8 cellular contexts compared by ENCODE assay signal in the genomic region with DNA sequence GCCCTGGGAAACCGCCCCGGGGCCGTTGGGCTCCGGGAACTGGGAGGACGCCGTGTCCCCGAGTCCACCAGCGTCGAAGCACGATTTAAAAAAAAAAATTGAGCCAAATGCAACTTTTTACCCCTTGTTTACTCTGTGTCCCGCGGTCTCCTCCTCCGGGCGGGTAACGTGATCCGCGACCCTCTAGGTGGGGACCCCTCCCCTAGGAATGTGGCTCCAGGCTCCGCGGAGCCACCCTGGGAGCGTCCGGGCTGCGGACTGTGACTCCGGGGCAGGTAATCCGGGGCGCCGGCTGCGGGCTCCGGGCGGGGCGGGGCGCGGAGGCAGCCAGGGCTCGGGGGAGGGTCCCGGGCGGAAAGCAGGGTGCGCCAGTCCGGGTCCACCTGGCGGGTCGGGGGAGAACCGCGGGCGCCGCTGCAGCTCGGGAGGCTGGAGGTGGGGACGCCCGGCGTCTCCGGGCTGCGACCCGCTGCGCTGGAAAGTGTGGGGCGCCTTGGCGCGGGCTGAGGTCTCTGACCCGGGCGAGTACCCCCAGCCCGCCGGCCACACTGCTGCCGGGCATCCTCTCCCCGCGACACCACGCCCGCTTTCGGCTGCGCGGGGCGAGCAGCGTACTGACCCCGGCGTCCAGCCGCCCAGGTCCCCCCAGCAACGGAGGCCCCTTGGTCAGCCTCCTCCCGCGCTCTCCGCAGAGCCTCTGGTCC. TPM values are rescaled to one million over a fixed set of nuclear protein-coding genes. Genes with fewer than 3 reads are reported as not detected.
DNase-seq lines count a peak whose midpoint lies in the region; ATAC-seq, FAIRE-seq and TF ChIP-seq lines count a peak whose summit lies in the region.

No MANE protein-coding gene starts in this region.

- TF ChIP-seq CTCF in PC-3 (conservative IDR thresholded peaks at IDR 0.05; ENCODE audit: low read depth, low read length) (no peak), heart right ventricle (IDR thresholded peaks at IDR 0.05) (no peak), psoas muscle (IDR thresholded peaks at IDR 0.05) (peak; percentile 4)

- H3K4me3 Mint-ChIP-seq in activated naive CD4-positive, alpha-beta T cell treated with anti-CD3 and anti-CD28 coated beads, Interleukin-2, amount 10 ng/mL, durations not matched to agents 7 days and 5 days = peak overlapping the region; percentile 80

- DNase-seq in GM12892 (ENCODE audit: insufficient read length) = peak; percentile 26
- peak; percentile 22 for DNase-seq in PC-3
- DNase-seq in activated naive CD4-positive, alpha-beta T cell treated with anti-CD3 and anti-CD28 coated beads, Interleukin-2, amount 10 ng/mL, durations not matched to agents 7 days and 5 days = peak; percentile 75
- peak; percentile 11 to 39 for DNase-seq in heart right ventricle
- DNase-seq in psoas muscle = peak; percentile 19 to 56

- no peaks in the 10 kb centered on the region for H3K27me3 ChIP-seq in PC-3 (ENCODE audit: low read length)
- H3K27me3 ChIP-seq in heart right ventricle = no peaks in the 10 kb centered on the region
- H3K27me3 ChIP-seq in psoas muscle (ENCODE audit: insufficient read depth in 3 of 3, low read length in 2 of 3) = no peaks in the 10 kb centered on the region

- CTCF ChIA-PET in PC-3 (lab: Charles Lee) = no interaction called here
- CTCF ChIA-PET in activated naive CD4-positive, alpha-beta T cell treated with anti-CD3 and anti-CD28 coated beads, Interleukin-2, amount 10 ng/mL, durations not matched to agents 7 days and 5 days (lab: Charles Lee) = interaction anchor here (0.9 kb wide), 1 partner anchor 27 kb away, joined by 4 read pairs; no protein-coding TSS in a partner anchor

- peaks cover 20% of the 10 kb centered on the region for H3K4me1 ChIP-seq in PC-3 (ENCODE audit: insufficient read depth, low read length)
- peaks cover 5 to 49% (median 43%) of the 10 kb centered on the region in 9 donors for H3K4me1 ChIP-seq in heart right ventricle
- peaks cover 32% of the 10 kb centered on the region for H3K4me1 ChIP-seq in psoas muscle

- intact Hi-C loops in PC-3 (cut with micrococcal nuclease) (loop anchor here (1.0 to 5.0 kb wide), 2 partner anchors 25 to 121 kb away; a partner anchor contains a TSS), heart right ventricle (cut with DNase I) (loop anchor here in 3 of 10 donors (5.0 to 10.0 kb wide), 3 partner anchors 41 to 119 kb away; a partner anchor contains a TSS), psoas muscle (cut with DNase I) (loop anchor here in 1 of 2 donors (2.0 kb wide), 1 partner anchor 35 kb away; no protein-coding TSS in a partner anchor)

- H3F3A ChIP-seq in PC-3 (ENCODE audit: low read length, unreplicated experiment) = no peaks in the 10 kb centered on the region

- H3K9ac ChIP-seq in PC-3 (ENCODE audit: low read length) = peak overlapping the region; percentile 87

- POLR2A ChIA-PET in PC-3 (lab: Charles Lee; ENCODE audit: unreplicated experiment) = no interaction called here

- no peaks in the 10 kb centered on the region for H3K9me3 Mint-ChIP-seq in activated naive CD4-positive, alpha-beta T cell treated with anti-CD3 and anti-CD28 coated beads, Interleukin-2, amount 10 ng/mL, durations not matched to agents 7 days and 5 days

- ATAC-seq in PC-3 (peak; percentile 23), heart right ventricle (peak; percentile 15 to 60 (median 34)), psoas muscle (peak; percentile 38 to 51 (median 42)), GM21717 (IDR thresholded peaks at IDR 0.05; ENCODE audit: unreplicated experiment) (no peak), GM18907 (IDR thresholded peaks at IDR 0.05; ENCODE audit: unreplicated experiment) (no peak), GM18511 (IDR thresholded peaks at IDR 0.05; ENCODE audit: unreplicated experiment) (no peak)

- peaks cover 21% of the 10 kb centered on the region for H3K27me3 Mint-ChIP-seq in activated naive CD4-positive, alpha-beta T cell treated with anti-CD3 and anti-CD28 coated beads, Interleukin-2, amount 10 ng/mL, durations not matched to agents 7 days and 5 days

- 1 to 2% methylated on average over 73 to 75 of the region's 75 CpGs for WGBS in heart right ventricle, 2 donors
- WGBS in psoas muscle, 3 donors = 0 to 2% (median 1%) methylated on average over 42 to 75 of the region's 75 CpGs

- H3K27ac Mint-ChIP-seq in activated naive CD4-positive, alpha-beta T cell treated with anti-CD3 and anti-CD28 coated beads, Interleukin-2, amount 10 ng/mL, durations not matched to agents 7 days and 5 days = peak overlapping the region; percentile 77

- no peak for FAIRE-seq in GM12892 (lab: Jason Lieb, UNC)

- H3K4me2 ChIP-seq in PC-3 (ENCODE audit: low read length) = peak overlapping the region; percentile 93

- no peak for TF ChIP-seq POLR2A in GM12892 (IDR thresholded peaks at IDR 0.05; ENCODE audit: low read depth, low read length)

- H3K36me3 Mint-ChIP-seq in activated naive CD4-positive, alpha-beta T cell treated with anti-CD3 and anti-CD28 coated beads, Interleukin-2, amount 10 ng/mL, durations not matched to agents 7 days and 5 days = peaks cover 23% of the 10 kb centered on the region

- peaks cover 43% of the 10 kb centered on the region for H3K4me1 Mint-ChIP-seq in activated naive CD4-positive, alpha-beta T cell treated with anti-CD3 and anti-CD28 coated beads, Interleukin-2, amount 10 ng/mL, durations not matched to agents 7 days and 5 days

- H3K27ac ChIP-seq in PC-3 (ENCODE audit: low read length) = peak overlapping the region; percentile 24
- peak overlapping the region in 9 of 10 donors; percentile 77 to 97 (median 93) for H3K27ac ChIP-seq in heart right ventricle
- H3K27ac ChIP-seq in psoas muscle = peak overlapping the region; percentile 91

- H3K36me3 ChIP-seq in PC-3 (ENCODE audit: low read depth, low read length) (peaks cover 8% of the 10 kb centered on the region; the same call in 1 of the 2 replicates), heart right ventricle (peaks cover 0 to 14% (median 0%) of the 10 kb centered on the region in 9 donors), psoas muscle (ENCODE audit: insufficient read depth in 1 of 2, low read depth in 1 of 2) (peaks cover 0 to 8% of the 10 kb centered on the region in 2 donors)

- peaks cover 39% of the 10 kb centered on the region for H3K79me2 ChIP-seq in PC-3 (ENCODE audit: low read length)

- H3K4me3 ChIP-seq in PC-3 (ENCODE audit: low read length) (peak overlapping the region; percentile 93), heart right ventricle (peak overlapping the region; percentile 76 to 100 (median 98)), psoas muscle (peak overlapping the region; percentile 90)

- no peaks in the 10 kb centered on the region for H3K9me3 ChIP-seq in PC-3 (ENCODE audit: low read length)
- H3K9me3 ChIP-seq in heart right ventricle = no peaks in the 10 kb centered on the region
- no peaks in the 10 kb centered on the region for H3K9me3 ChIP-seq in psoas muscle

- peaks cover 19% of the 10 kb centered on the region for H4K20me1 ChIP-seq in PC-3 (ENCODE audit: low read length)

- H3K9me2 ChIP-seq in PC-3 (replicated peaks; ENCODE audit: low read length) = no peaks in the 10 kb centered on the region

- peak overlapping the region; percentile 81 for H2AFZ ChIP-seq in PC-3 (ENCODE audit: low read length)

- no TSS peak for BruUV-seq in PC-3 (replicated peaks; lab: Mats Ljungman, UMichigan)

RNA-seq across cellular contexts. Expression of a gene that starts 0.8 kb away (rescaled TPM):
- 19.8 TPM for polyA plus RNA-seq in GM12892 (2012; ENCODE audit: missing spikeins)
- 22.6 and 31.3 TPM in 2 replicates for total RNA-seq in PC-3 (2014; rRNA removed)
- total RNA-seq in heart right ventricle = 10 to 100 TPM; 27.4 to 50.3 (median 41.7) TPM
- 1 to 10 TPM; 2.4 to 4.5 TPM for polyA plus RNA-seq in heart right ventricle
- total RNA-seq in psoas muscle = 10 to 100 TPM; 30.8 to 55.7 (median 39.8) TPM
- 10 to 100 TPM in 1 of 3 donors, 1 to 10 TPM in 2; 1.8 to 11.0 (median 3.1) TPM for polyA plus RNA-seq in psoas muscle

Comparison
In these comparisons a context has a peak if more than half of its experiments do, and no peak if none do; other contexts are left out.
1. DNase-seq: peak in every context shown above with its lines; median percentile 75 in activated naive CD4-positive, alpha-beta T cell treated with anti-CD3 and anti-CD28 coated beads, Interleukin-2, amount 10 ng/mL, durations not matched to agents 7 days and 5 days; 38 in psoas muscle; 26 in GM12892; 25 in heart right ventricle; 22 in PC-3.
2. ATAC-seq: peak in PC-3 (single experiment), heart right ventricle (8 of 8) and psoas muscle (4 of 4); none in GM21717 (single experiment), GM18907 (single experiment) and GM18511 (single experiment).
3. H3K27ac ChIP-seq: peak in every context shown above with its lines; median percentile 93 in heart right ventricle; 91 in psoas muscle; 24 in PC-3.
4. Peak in every context shown above with its lines, with median percentiles within 50 percentile points of each other: H3K4me3 ChIP-seq.